ENCODE assay signal across 8 cellular contexts in genomic region chr21:15066231-15066577, GRCh38. TPM values are rescaled to one million over a fixed set of nuclear protein-coding genes. Genes with fewer than 3 reads are reported as not detected.
DNase-seq lines count a peak whose midpoint lies in the region; ATAC-seq, FAIRE-seq and TF ChIP-seq lines count a peak whose summit lies in the region.

No MANE protein-coding gene starts in this region.

- peaks cover 2% of the 10 kb centered on the region for H3K36me3 Mint-ChIP-seq in T-helper 1 cell treated with Interleukin-12 subunit alpha and Interleukin-12 subunit beta and Interleukin-4 antibody, amounts not matched to agents 30 μg/mL and 1 μg/mL, for 36 hours (ENCODE audit: low read depth)
- peaks cover 11 to 16% of the 10 kb centered on the region in 2 donors for H3K36me3 Mint-ChIP-seq in activated naive CD4-positive, alpha-beta T cell treated with anti-CD3 and anti-CD28 coated beads, Interleukin-2, amount 50 U/mL, for 72 hours

- peak overlapping the region; percentile 95 for H3K4me2 ChIP-seq in keratinocyte (ENCODE audit: control insufficient read depth, extremely low read depth, insufficient read depth, low read depth, low read length)

- no peak for ATAC-seq in activated naive CD4-positive, alpha-beta T cell treated with anti-CD3 and anti-CD28 coated beads, Interleukin-2, amount 50 U/mL, for 72 hours
- no peak for ATAC-seq in HG03565 (IDR thresholded peaks at IDR 0.05; ENCODE audit: unreplicated experiment)
- ATAC-seq in HG02678 (IDR thresholded peaks at IDR 0.05; ENCODE audit: unreplicated experiment) = no peak

- H3K9me1 ChIP-seq in keratinocyte (ENCODE audit: control insufficient read depth, extremely low read depth, insufficient read depth, low read length) = no peaks in the 10 kb centered on the region

- FAIRE-seq in keratinocyte (lab: Jason Lieb, UNC) = no peak

- H3K4me1 ChIP-seq in keratinocyte (ENCODE audit: control insufficient read depth, extremely low read depth, insufficient read depth, low read length) = peaks cover 11% of the 10 kb centered on the region

- H3K27ac Mint-ChIP-seq in T-helper 1 cell treated with Interleukin-12 subunit alpha and Interleukin-12 subunit beta and Interleukin-4 antibody, amounts not matched to agents 30 μg/mL and 1 μg/mL, for 36 hours = peak overlapping the region; percentile 94
- peak overlapping the region; percentile 91 to 99 for H3K27ac Mint-ChIP-seq in activated naive CD4-positive, alpha-beta T cell treated with anti-CD3 and anti-CD28 coated beads, Interleukin-2, amount 50 U/mL, for 72 hours

- dilution Hi-C loops in keratinocyte (cut with MboI; ENCODE audit: extremely low pct_ligation_motif_present, low sequenced_read_pairs) = no loop called here

- H2AFZ ChIP-seq in keratinocyte (ENCODE audit: control insufficient read depth, low read length) = peak overlapping the region; percentile 62

- H3K79me2 ChIP-seq in keratinocyte (ENCODE audit: control insufficient read depth, insufficient read depth, low read length) = peaks cover 35% of the 10 kb centered on the region

- no peaks in the 10 kb centered on the region for H3K36me3 ChIP-seq in keratinocyte (ENCODE audit: control insufficient read depth in 2 of 2, extremely low read depth in 1 of 2, insufficient read depth in 2 of 2, low read length in 2 of 2)

- H3K4me1 Mint-ChIP-seq in T-helper 1 cell treated with Interleukin-12 subunit alpha and Interleukin-12 subunit beta and Interleukin-4 antibody, amounts not matched to agents 30 μg/mL and 1 μg/mL, for 36 hours (ENCODE audit: low read depth) = peaks cover 37% of the 10 kb centered on the region

- H3K4me3 ChIP-seq in keratinocyte (ENCODE audit: control insufficient read depth in 2 of 3, extremely low read depth in 1 of 3, insufficient read depth in 2 of 3, low read depth in 1 of 3, low read length in 3 of 3) = peak overlapping the region; percentile 77 to 88 (median 85)

- no peaks in the 10 kb centered on the region for H3K9me3 Mint-ChIP-seq in T-helper 1 cell treated with Interleukin-12 subunit alpha and Interleukin-12 subunit beta and Interleukin-4 antibody, amounts not matched to agents 30 μg/mL and 1 μg/mL, for 36 hours
- no peaks in the 10 kb centered on the region for H3K9me3 Mint-ChIP-seq in activated naive CD4-positive, alpha-beta T cell treated with anti-CD3 and anti-CD28 coated beads, Interleukin-2, amount 50 U/mL, for 72 hours

- peak overlapping the region; percentile 96 for H3K27ac ChIP-seq in keratinocyte (ENCODE audit: control insufficient read depth, insufficient read depth, low read length)

- peak overlapping the region; percentile 96 for H3K4me3 Mint-ChIP-seq in T-helper 1 cell treated with Interleukin-12 subunit alpha and Interleukin-12 subunit beta and Interleukin-4 antibody, amounts not matched to agents 30 μg/mL and 1 μg/mL, for 36 hours

- H3K27me3 ChIP-seq in keratinocyte (ENCODE audit: control insufficient read depth, extremely low read depth, insufficient read depth, low read length) = no peaks in the 10 kb centered on the region

- no peaks in the 10 kb centered on the region for H3K9me3 ChIP-seq in keratinocyte (ENCODE audit: control insufficient read depth, low read depth, low read length)

- DNase-seq in T-helper 1 cell (no peak), keratinocyte (ENCODE audit: low read depth, low spot score) (no peak), superior temporal gyrus (ENCODE audit: extremely low spot score) (peak; percentile 72), NCI-H1930 (lab: John Stamatoyannopoulos, UW) (no peak)
- no peak for DNase-seq in activated naive CD4-positive, alpha-beta T cell treated with anti-CD3 and anti-CD28 coated beads, Interleukin-2, amount 50 U/mL, for 72 hours (ENCODE audit: low spot score in 2 of 2)

- TF ChIP-seq CTCF in keratinocyte (optimal IDR thresholded peaks at IDR 0.05 in 1 of 3, IDR thresholded peaks at IDR 0.05 in 1 of 3, conservative IDR thresholded peaks at IDR 0.05 in 1 of 3; ENCODE audit: extremely low read depth in 1 of 3, insufficient read depth in 2 of 3, low read length in 3 of 3) = no peak

- no peaks in the 10 kb centered on the region for H4K20me1 ChIP-seq in keratinocyte (ENCODE audit: control insufficient read depth, extremely low read depth, insufficient read depth, low read length)

- H3K27me3 Mint-ChIP-seq in T-helper 1 cell treated with Interleukin-12 subunit alpha and Interleukin-12 subunit beta and Interleukin-4 antibody, amounts not matched to agents 30 μg/mL and 1 μg/mL, for 36 hours (ENCODE audit: low read depth) = peaks cover 48% of the 10 kb centered on the region

- H3K9ac ChIP-seq in keratinocyte (ENCODE audit: control insufficient read depth, extremely low read depth, insufficient read depth, low read length) = peak overlapping the region; percentile 92

RNA-seq across cellular contexts. Expression of gene NRIP1, which starts 1.4 kb away (rescaled TPM):
- 10 to 100 TPM in 1 of 2 donors, 1 to 10 TPM in 1; 7.6 to 11.3 TPM for total RNA-seq in activated naive CD4-positive, alpha-beta T cell treated with anti-CD3 and anti-CD28 coated beads, Interleukin-2, amount 50 U/mL, for 72 hours
- 18.9 to 25.5 TPM (median 22.3 TPM) in 3 replicates for polyA plus RNA-seq in keratinocyte
- 15.8 TPM for polyA plus RNA-seq in keratinocyte (2011; ENCODE audit: low read depth)
- 6.7 and 18.2 TPM in 2 replicates for polyA plus RNA-seq in keratinocyte (2011; cell fraction: cytosol; rRNA removed)
- polyA plus RNA-seq in keratinocyte (2011; cell fraction: nucleus; rRNA removed) = 24.1 and 31.6 TPM in 2 replicates
- polyA plus RNA-seq in keratinocyte (2012; ENCODE audit: low replicate concordance) = 16.8 and 26.5 TPM in 2 replicates
- 15.0 to 99.3 TPM (median 54.2 TPM) in 3 replicates for polyA minus RNA-seq in keratinocyte
- polyA minus RNA-seq in keratinocyte (2011; cell fraction: cytosol; rRNA and poly(A)+ RNA removed) = 21.9 TPM
- 59.4 and 107 TPM in 2 replicates for polyA minus RNA-seq in keratinocyte (2011; cell fraction: nucleus; rRNA and poly(A)+ RNA removed)
